In the genomic region with DNA sequence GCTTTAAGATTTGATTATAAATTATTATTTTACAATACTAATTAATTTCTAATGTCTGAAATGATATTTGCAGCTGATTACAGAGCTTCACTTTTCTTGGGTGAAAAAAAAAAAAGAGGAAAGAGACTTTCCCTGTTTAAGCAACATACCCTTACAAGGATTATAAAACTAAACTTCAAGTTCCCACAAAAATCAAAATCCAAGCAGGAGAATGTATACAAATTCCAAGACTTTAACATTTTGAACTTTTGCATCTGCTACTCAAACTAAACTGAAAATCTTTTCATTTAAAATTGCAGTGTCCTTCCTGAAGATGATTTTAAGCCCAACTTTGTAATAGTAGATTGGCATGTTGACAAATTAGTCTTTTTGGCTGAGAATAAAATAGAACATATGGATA, we compare ENCODE assay signal across 24 cellular contexts.
"Had no signal": no experiment of that assay in that cellular context is flagged by ENCODE, and none has a peak within 500 bp of the region (broad histone marks: within the 10 kb centered on the region; RNA-seq: fewer than 3 reads in every experiment).

No MANE protein-coding gene starts in this region.

- H3K4me1 Mint-ChIP-seq: naive B cell; natural killer cell; neural progenitor cell; stimulated activated effector memory CD8-positive, alpha-beta T cell treated with anti-CD3 and anti-CD28 coated beads, Interleukin-12 subunit alpha, Interleukin-12 subunit beta, amount 100 ng/mL, for 72 hours had no signal

- H3K4me3 Mint-ChIP-seq: mesothelial cell of epicardium; naive B cell; natural killer cell; nephron progenitor cell; neural progenitor cell; stimulated activated effector memory CD8-positive, alpha-beta T cell treated with anti-CD3 and anti-CD28 coated beads, Interleukin-12 subunit alpha, Interleukin-12 subunit beta, amount 100 ng/mL, for 72 hours; stimulated activated naive CD8-positive, alpha-beta T cell treated with anti-CD3 and anti-CD28 coated beads, Interleukin-15, Interleukin-2, amounts not matched to agents 100 ng/mL and 50 ng/mL, for 24 hours had no signal

- H3K27ac Mint-ChIP-seq: naive B cell; natural killer cell; neural progenitor cell; progenitor cell of endocrine pancreas; stimulated activated effector memory CD8-positive, alpha-beta T cell treated with anti-CD3 and anti-CD28 coated beads, Interleukin-12 subunit alpha, Interleukin-12 subunit beta, amount 100 ng/mL, for 72 hours; stimulated activated naive CD8-positive, alpha-beta T cell treated with anti-CD3 and anti-CD28 coated beads, Interleukin-15, Interleukin-2, amounts not matched to agents 100 ng/mL and 50 ng/mL, for 24 hours had no signal

- H3K27me3 Mint-ChIP-seq: naive B cell; progenitor cell of endocrine pancreas; stimulated activated naive CD8-positive, alpha-beta T cell treated with anti-CD3 and anti-CD28 coated beads, Interleukin-15, Interleukin-2, amounts not matched to agents 100 ng/mL and 50 ng/mL, for 24 hours had no signal

- H3K9me3 Mint-ChIP-seq: neural progenitor cell had no signal

- H3K4me3 ChIP-seq: left ventricle myocardium inferior, lung, neural progenitor cell, ovary, right atrium auricular region, right lobe of liver, suprapubic skin, thoracic aorta, tibial artery, uterus had no signal

- DNase-seq: left ventricle myocardium inferior; naive B cell; natural killer cell; occipital lobe; ovary; right lobe of liver; stimulated activated CD4-positive, alpha-beta T cell treated with anti-CD3 and anti-CD28 coated beads, Interleukin-12 subunit alpha, Interleukin-12 subunit beta, amount 100 ng/mL, for 4 hours; stimulated activated CD4-positive, alpha-beta T cell treated with anti-CD3 and anti-CD28 coated beads, Interleukin-15, amount 100 ng/mL, for 24 hours; stimulated activated CD4-positive, alpha-beta T cell treated with anti-CD3 and anti-CD28 coated beads, Interleukin-2, amount 100 ng/mL, for 24 hours; stimulated activated CD4-positive, alpha-beta T cell treated with anti-CD3 and anti-CD28 coated beads, Interleukin-4, amount 100 ng/mL, for 1 hour; stimulated activated naive CD4-positive, alpha-beta T cell; tibial artery; trophoblast cell had no signal

- ATAC-seq: natural killer cell; right lobe of liver; stimulated activated effector memory CD8-positive, alpha-beta T cell treated with anti-CD3 and anti-CD28 coated beads, Interleukin-12 subunit alpha, Interleukin-12 subunit beta, amount 100 ng/mL, for 72 hours had no signal

- H3K36me3 Mint-ChIP-seq: mesothelial cell of epicardium; naive B cell; natural killer cell; neural progenitor cell; stimulated activated effector memory CD8-positive, alpha-beta T cell treated with anti-CD3 and anti-CD28 coated beads, Interleukin-12 subunit alpha, Interleukin-12 subunit beta, amount 100 ng/mL, for 72 hours had no signal
